Comparison of ENCODE assay signal across 3 cellular contexts in genomic region chr15:51793521-51793920, GRCh38.
A peak's percentile ranks its signal among the peaks of the same experiment; 100 is the strongest.
TF ChIP-seq lines count a peak whose summit lies in the region.

No MANE protein-coding gene starts in this region.

TF ChIP-seq in liver, 16 proteins besides CTCF, POLR2A, EP300 and RAD21:
- peak in 1 of 2 donors; percentile 38 for TF ChIP-seq RXRA (IDR thresholded peaks at IDR 0.05)
- TF ChIP-seq HNF4A (conservative IDR thresholded peaks at IDR 0.05) = no peak
- TF ChIP-seq MAX (IDR thresholded peaks at IDR 0.05) = peak; percentile 43

TF ChIP-seq in HepG2, 621 proteins besides CTCF, POLR2A, EP300 and RAD21:
- no peak for TF ChIP-seq SNAPC2 (CRISPR knock-in tag; IDR thresholded peaks at IDR 0.05)
- no peak for TF ChIP-seq ZBTB33 (CRISPR knock-in tag; IDR thresholded peaks at IDR 0.05)
- TF ChIP-seq ZFP91 (CRISPR knock-in tag; IDR thresholded peaks at IDR 0.05; ENCODE audit: borderline replicate concordance) = no peak
- TF ChIP-seq PRDM4 (CRISPR knock-in tag; IDR thresholded peaks at IDR 0.05; ENCODE audit: borderline replicate concordance) = no peak
- no peak for TF ChIP-seq ZKSCAN5 (CRISPR knock-in tag; IDR thresholded peaks at IDR 0.05)
- TF ChIP-seq ZNF253 (CRISPR knock-in tag; IDR thresholded peaks at IDR 0.05; ENCODE audit: borderline replicate concordance) = no peak
- TF ChIP-seq SMYD3 (CRISPR knock-in tag; IDR thresholded peaks at IDR 0.05) = no peak
- no peak for TF ChIP-seq ARID2 (CRISPR knock-in tag; IDR thresholded peaks at IDR 0.05; ENCODE audit: borderline replicate concordance)
- no peak for TF ChIP-seq ZNF800 (CRISPR knock-in tag; IDR thresholded peaks at IDR 0.05)
- no peak for TF ChIP-seq SYNCRIP (IDR thresholded peaks at IDR 0.05; ENCODE audit: insufficient read depth, low read depth, low read length)
- TF ChIP-seq GPN1 (CRISPR knock-in tag; IDR thresholded peaks at IDR 0.05; ENCODE audit: borderline replicate concordance) = no peak

TF ChIP-seq in endothelial cell of umbilical vein, 7 proteins besides CTCF, POLR2A, EP300 and RAD21:
- TF ChIP-seq JUN (IDR thresholded peaks at IDR 0.05; ENCODE audit: borderline replicate concordance, insufficient read depth, insufficient read length, low read depth) (no peak), EZH2 (IDR thresholded peaks at IDR 0.05; ENCODE audit: borderline replicate concordance, low read depth, low read length, severe bottlenecking) (no peak), POLR2AphosphoS5 (IDR thresholded peaks at IDR 0.05; ENCODE audit: insufficient read depth, low read depth, low read length) (no peak), MAX (IDR thresholded peaks at IDR 0.05; ENCODE audit: insufficient read depth, insufficient read length) (no peak), MYC (IDR thresholded peaks at IDR 0.05; ENCODE audit: low read depth, low read length) (no peak), GATA2 (IDR thresholded peaks at IDR 0.05; ENCODE audit: insufficient read depth, insufficient read length, low read depth, low read length) (no peak), FOS (IDR thresholded peaks at IDR 0.05; ENCODE audit: borderline replicate concordance, insufficient read depth, low read length) (no peak)
